Comparison of ENCODE assay signal across 12 cellular contexts in genomic region chr7:103613655-103614642, GRCh38.
DNase-seq lines count a peak whose midpoint lies in the region; ATAC-seq and TF ChIP-seq lines count a peak whose summit lies in the region.
"Had no signal": no experiment of that assay in that cellular context is flagged by ENCODE, and none has a peak within 500 bp of the region (broad histone marks: within the 10 kb centered on the region; RNA-seq: fewer than 3 reads in every experiment).

No MANE protein-coding gene starts in this region.

- no peaks in the 10 kb centered on the region for H3K9me3 ChIP-seq in right atrium auricular region
- no peaks in the 10 kb centered on the region for H3K9me3 ChIP-seq in gastrocnemius medialis

- peaks cover 0 to 4% of the 10 kb centered on the region in 2 donors for H3K4me1 ChIP-seq in right atrium auricular region
- H3K4me1 ChIP-seq in gastrocnemius medialis = no peaks in the 10 kb centered on the region

- peak; percentile 74 for ATAC-seq in Right ventricle myocardium superior (ENCODE audit: poor library complexity)
- no peak for ATAC-seq in gastrocnemius medialis
- ATAC-seq: CD8-positive, alpha-beta T cell had no signal

- DNase-seq in Right ventricle myocardium superior = no peak
- DNase-seq in right atrium auricular region (ENCODE audit: low spot score) = no peak
- peak; percentile 46 for DNase-seq in NCI-H82 treated with DMSO at 0.1 percent for 48 hours (lab: John Stamatoyannopoulos, UW; ENCODE audit: unreplicated experiment)
- peak; percentile 26 for DNase-seq in epithelial cell of esophagus (ENCODE audit: low read depth)
- no peak for DNase-seq in gastrocnemius medialis
- DNase-seq in AML-193 (lab: John Stamatoyannopoulos, UW) = no peak
- DNase-seq in hippocampal formation (lab: John Stamatoyannopoulos, UW) = no peak
- DNase-seq in Kasumi-1 (lab: John Stamatoyannopoulos, UW) = no peak
- DNase-seq: activated T-cell treated with anti-CD3 and anti-CD28 coated beads for 4 hours; CD8-positive, alpha-beta T cell had no signal

- H3K4me3 ChIP-seq in right atrium auricular region = no peak overlapping the region
- H3K4me3 ChIP-seq in epithelial cell of esophagus (ENCODE audit: low read length) = no peak overlapping the region
- no peak overlapping the region for H3K4me3 ChIP-seq in gastrocnemius medialis
- H3K4me3 ChIP-seq: lung, skin epidermis had no signal

- TF ChIP-seq CTCF in right atrium auricular region (IDR thresholded peaks at IDR 0.05) (no peak), epithelial cell of esophagus (IDR thresholded peaks at IDR 0.05; ENCODE audit: insufficient read depth, low read depth, low read length, missing control alignments) (peak; percentile 34), gastrocnemius medialis (IDR thresholded peaks at IDR 0.05 in 4 of 5, conservative IDR thresholded peaks at IDR 0.05 in 1 of 5) (no peak)

- H3K27me3 ChIP-seq in right atrium auricular region = no peaks in the 10 kb centered on the region
- H3K27me3 ChIP-seq in gastrocnemius medialis = no peaks in the 10 kb centered on the region

- intact Hi-C loops in Right ventricle myocardium superior (cut with DNase I) (no loop called here), gastrocnemius medialis (cut with DNase I; ENCODE audit: low total_unique reads) (no loop called here)

- no peak for TF ChIP-seq POLR2A in gastrocnemius medialis (IDR thresholded peaks at IDR 0.05)

- peak overlapping the region in 1 of 2 donors; percentile 39 for H3K27ac ChIP-seq in right atrium auricular region
- H3K27ac ChIP-seq in gastrocnemius medialis = no peak overlapping the region
- H3K27ac ChIP-seq: skin epidermis had no signal

- in situ Hi-C loops in gastrocnemius medialis (cut with MboI; ENCODE audit: low sequenced_read_pairs in 4 of 4) = no loop called here

- H3K36me3 ChIP-seq in right atrium auricular region = no peaks in the 10 kb centered on the region
- H3K36me3 ChIP-seq in gastrocnemius medialis = no peaks in the 10 kb centered on the region

Comparison
In these comparisons a context has a peak if more than half of its experiments do, and no peak if none do; other contexts are left out.
1. DNase-seq: peak in NCI-H82 treated with DMSO at 0.1 percent for 48 hours (single experiment) and epithelial cell of esophagus (single experiment); none in Right ventricle myocardium superior (single experiment), right atrium auricular region (single experiment), gastrocnemius medialis (0 of 2), AML-193 (0 of 2), hippocampal formation (0 of 2) and Kasumi-1 (0 of 2).